8 cellular contexts compared by ENCODE assay signal in genomic region chr1:6785318-6785712, GRCh38. TPM values are rescaled to one million over a fixed set of nuclear protein-coding genes. Genes with fewer than 3 reads are reported as not detected.
A peak's percentile ranks its signal among the peaks of the same experiment; 100 is the strongest.
DNase-seq lines count a peak whose midpoint lies in the region; ATAC-seq, FAIRE-seq and TF ChIP-seq lines count a peak whose summit lies in the region.

Gene CAMTA1 (plus strand): TSS chr1:6785454. CDS start chr1:6785531, 77 bp downstream.

- peaks cover 51% of the 10 kb centered on the region for H3K79me2 ChIP-seq in hepatocyte

- no peaks in the 10 kb centered on the region for H3K9me3 Mint-ChIP-seq in activated naive CD8-positive, alpha-beta T cell (ENCODE audit: low read depth)

- TF ChIP-seq CTCF in hepatocyte (IDR thresholded peaks at IDR 0.05; ENCODE audit: poor library complexity) (no peak), D721Med (IDR thresholded peaks at IDR 0.05; ENCODE audit: insufficient read depth, missing control alignments) (no peak)

- no peaks in the 10 kb centered on the region for H3K36me3 ChIP-seq in hepatocyte (replicated peaks; ENCODE audit: insufficient read depth, low read depth)
- H3K36me3 ChIP-seq in small intestine (ENCODE audit: control insufficient read depth in 2 of 2, insufficient read depth in 2 of 2, low read length in 2 of 2) = no peaks in the 10 kb centered on the region

- FAIRE-seq in small intestine (lab: Jason Lieb, UNC) (no peak), D721Med (lab: Jason Lieb, UNC) (no peak)

- peaks cover 34% of the 10 kb centered on the region for H4K20me1 ChIP-seq in hepatocyte (ENCODE audit: insufficient read depth, poor library complexity, severe bottlenecking)

- H3K27me3 ChIP-seq in hepatocyte (no peaks in the 10 kb centered on the region), small intestine (ENCODE audit: control insufficient read depth in 2 of 2, insufficient read depth in 2 of 2, low read length in 2 of 2) (no peaks in the 10 kb centered on the region)

- ATAC-seq in GM18909 (IDR thresholded peaks at IDR 0.05; ENCODE audit: poor library complexity, unreplicated experiment) (peak; percentile 78), HG03196 (IDR thresholded peaks at IDR 0.05; ENCODE audit: unreplicated experiment) (peak; percentile 76), HG03520 (IDR thresholded peaks at IDR 0.05; ENCODE audit: unreplicated experiment) (no peak)

- WGBS in hepatocyte (ENCODE audit: low lambda C conversion rate, missing lambda C conversion rate) = under 1% methylated on average over 15 of the region's 67 CpGs
- 0 to 1% (median 0%) methylated on average over 5 to 66 of the region's 67 CpGs for WGBS in small intestine, 3 donors

- H3K36me3 Mint-ChIP-seq in activated naive CD8-positive, alpha-beta T cell = peaks cover 3% of the 10 kb centered on the region

- peak within 1 kb of the TSS; percentile 97 for H3K4me2 ChIP-seq in hepatocyte

- H3K4me1 ChIP-seq in hepatocyte (ENCODE audit: insufficient read depth) = peaks cover 8% of the 10 kb centered on the region
- peaks cover 5 to 8% of the 10 kb centered on the region in 2 donors for H3K4me1 ChIP-seq in small intestine (ENCODE audit: control insufficient read depth in 2 of 2, insufficient read depth in 1 of 2, low read depth in 1 of 2, low read length in 1 of 2)

- H3K4me3 ChIP-seq in hepatocyte = peak within 1 kb of the TSS; percentile 99
- H3K4me3 ChIP-seq in small intestine (ENCODE audit: low read depth in 1 of 2, low read length in 2 of 2) = peak within 1 kb of the TSS; percentile 80

- H3K27ac Mint-ChIP-seq in activated naive CD8-positive, alpha-beta T cell = peak within 1 kb of the TSS; percentile 98

- H3K4me1 Mint-ChIP-seq in activated naive CD8-positive, alpha-beta T cell (ENCODE audit: low read depth) = peaks cover 47% of the 10 kb centered on the region

- DNase-seq in hepatocyte (ENCODE audit: low spot score) (no peak), small intestine (no peak), DMS 273 treated with DMSO at 0.1 percent for 48 hours (lab: John Stamatoyannopoulos, UW) (no peak), D721Med (ENCODE audit: insufficient read length, low spot score) (no peak)

- no peaks in the 10 kb centered on the region for H3K9me3 ChIP-seq in hepatocyte (ENCODE audit: low read depth)
- H3K9me3 ChIP-seq in small intestine (ENCODE audit: control insufficient read depth, low read depth) = no peaks in the 10 kb centered on the region

- peak within 1 kb of the TSS; percentile 97 for H3K27ac ChIP-seq in hepatocyte
- H3K27ac ChIP-seq in small intestine (ENCODE audit: low read depth in 1 of 2, low read length in 1 of 2) = peak within 1 kb of the TSS; percentile 98 to 99

- H3K9me2 ChIP-seq in hepatocyte (replicated peaks; ENCODE audit: insufficient read depth) = no peaks in the 10 kb centered on the region

- peak within 1 kb of the TSS; percentile 96 for H3K4me3 Mint-ChIP-seq in activated naive CD8-positive, alpha-beta T cell

- H3K27me3 Mint-ChIP-seq in activated naive CD8-positive, alpha-beta T cell = no peaks in the 10 kb centered on the region

- H2AFZ ChIP-seq in hepatocyte = peak within 1 kb of the TSS; percentile 95

RNA-seq across cellular contexts. Expression of gene CAMTA1, which starts in this region (rescaled TPM):
- 89.0 and 111 TPM in 2 replicates for total RNA-seq in hepatocyte
- polyA plus RNA-seq in hepatocyte (145 and 151 TPM in 2 replicates), small intestine (100 to 1,000 TPM; 122 to 177 (median 172) TPM)
